In the genomic region with DNA sequence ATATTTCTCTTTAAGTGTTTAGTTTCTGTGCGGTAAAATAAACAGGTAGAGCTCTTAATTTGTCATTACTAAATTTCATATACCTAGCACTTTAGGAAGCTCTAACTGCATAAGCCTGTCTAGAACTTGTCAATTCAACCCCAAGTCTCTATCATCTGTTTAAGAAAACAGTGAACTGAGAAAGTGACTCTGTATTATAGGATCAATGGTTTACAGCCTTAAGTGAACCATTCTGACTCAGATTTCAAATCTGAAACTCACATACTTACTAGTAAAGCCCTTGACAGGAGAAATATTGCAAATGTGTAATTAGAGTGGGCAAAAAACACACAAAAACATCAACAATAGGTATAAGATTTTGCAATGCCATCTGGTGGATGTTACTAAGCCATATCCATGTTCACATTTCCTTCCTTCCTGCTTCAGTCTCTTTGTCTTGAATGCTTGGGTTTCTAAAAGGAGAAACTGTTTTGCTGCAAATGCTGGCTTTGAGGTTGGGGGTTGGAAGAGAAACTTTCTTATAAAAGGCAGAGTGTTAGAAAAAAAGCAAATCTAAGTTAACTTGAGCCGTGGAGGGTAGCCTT, we compare ENCODE assay signal across 19 cellular contexts.
DNase-seq lines count a peak whose midpoint lies in the region; ATAC-seq and TF ChIP-seq lines count a peak whose summit lies in the region.
"Had no signal": no experiment of that assay in that cellular context is flagged by ENCODE, and none has a peak within 500 bp of the region (broad histone marks: within the 10 kb centered on the region; RNA-seq: fewer than 3 reads in every experiment).

No MANE protein-coding gene starts in this region.

- H3K4me2 ChIP-seq in PC-3 (ENCODE audit: low read length), result no peak overlapping the region
- H3K4me2 ChIP-seq: PC-9 had no signal

- H3K9me3 Mint-ChIP-seq in activated naive CD4-positive, alpha-beta T cell treated with anti-CD3 and anti-CD28 coated beads for 36 hours, result no peaks in the 10 kb centered on the region
- H3K9me3 Mint-ChIP-seq in Calu3 (ENCODE audit: low read depth, unreplicated experiment), result no peaks in the 10 kb centered on the region
- H3K9me3 Mint-ChIP-seq: activated naive CD8-positive, alpha-beta T cell treated with anti-CD3 and anti-CD28 coated beads, Interleukin-2, amount 10 ng/mL, durations not matched to agents 7 days and 5 days; HFFc6 had no signal

- H2AFZ ChIP-seq in PC-3 (ENCODE audit: low read length), result no peak overlapping the region
- H2AFZ ChIP-seq: PC-9 had no signal

- H3K9me2 ChIP-seq in PC-3 (replicated peaks; ENCODE audit: low read length), result no peaks in the 10 kb centered on the region

- H3K36me3 ChIP-seq in PC-3 (ENCODE audit: low read depth, low read length) (no peaks in the 10 kb centered on the region), upper lobe of right lung (peaks cover 59% of the 10 kb centered on the region)
- H3K36me3 ChIP-seq: brain microvascular endothelial cell, right atrium auricular region, SJSA1 had no signal

- H3K27ac ChIP-seq in PC-3 (ENCODE audit: low read length) (no peak overlapping the region), upper lobe of right lung (no peak overlapping the region)
- H3K27ac ChIP-seq: brain microvascular endothelial cell, heart left ventricle, PC-9, right atrium auricular region, SJSA1 had no signal

- H4K20me1 ChIP-seq in PC-3 (ENCODE audit: low read length), result no peaks in the 10 kb centered on the region

- intact Hi-C loops in activated naive CD4-positive, alpha-beta T cell treated with anti-CD3 and anti-CD28 coated beads for 36 hours (cut with micrococcal nuclease), result no loop called here
- intact Hi-C loops in PC-3 (cut with micrococcal nuclease) (no loop called here), upper lobe of right lung (cut with DNase I) (no loop called here), Calu3 (cut with micrococcal nuclease; ENCODE audit: unreplicated experiment) (no loop called here)

- H3K9ac ChIP-seq in PC-3 (ENCODE audit: low read length), result no peak overlapping the region

- TF ChIP-seq CTCF in PC-3 (conservative IDR thresholded peaks at IDR 0.05; ENCODE audit: low read depth, low read length) (peak; percentile 47), epithelial cell of esophagus (IDR thresholded peaks at IDR 0.05; ENCODE audit: insufficient read depth, low read depth, low read length, missing control alignments) (peak; percentile 19), upper lobe of right lung (IDR thresholded peaks at IDR 0.05) (peak; percentile 11), Calu3 (IDR thresholded peaks at IDR 0.05; ENCODE audit: unreplicated experiment) (no peak)

- H3K9me3 ChIP-seq in PC-3 (ENCODE audit: low read length) (no peaks in the 10 kb centered on the region), upper lobe of right lung (no peaks in the 10 kb centered on the region)
- H3K9me3 ChIP-seq: heart left ventricle, right atrium auricular region, SJSA1 had no signal

- POLR2A ChIA-PET in PC-3 (lab: Charles Lee; ENCODE audit: unreplicated experiment), result no interaction called here

- no peaks in the 10 kb centered on the region for H3K4me1 Mint-ChIP-seq in activated naive CD4-positive, alpha-beta T cell treated with anti-CD3 and anti-CD28 coated beads for 36 hours (ENCODE audit: low read depth)
- no peaks in the 10 kb centered on the region for H3K4me1 Mint-ChIP-seq in Calu3 (ENCODE audit: low read depth, unreplicated experiment)
- H3K4me1 Mint-ChIP-seq: activated naive CD8-positive, alpha-beta T cell treated with anti-CD3 and anti-CD28 coated beads, Interleukin-2, amount 10 ng/mL, durations not matched to agents 7 days and 5 days had no signal

- H3K27me3 ChIP-seq in PC-3 (ENCODE audit: low read length), result no peaks in the 10 kb centered on the region
- H3K27me3 ChIP-seq in upper lobe of right lung, result no peaks in the 10 kb centered on the region
- H3K27me3 ChIP-seq: brain microvascular endothelial cell, heart left ventricle, right atrium auricular region, SJSA1 had no signal

- no peaks in the 10 kb centered on the region for H3K27me3 Mint-ChIP-seq in activated naive CD4-positive, alpha-beta T cell treated with anti-CD3 and anti-CD28 coated beads for 36 hours (ENCODE audit: low read depth)
- no peaks in the 10 kb centered on the region for H3K27me3 Mint-ChIP-seq in Calu3 (ENCODE audit: unreplicated experiment)
- H3K27me3 Mint-ChIP-seq: activated naive CD8-positive, alpha-beta T cell treated with anti-CD3 and anti-CD28 coated beads, Interleukin-2, amount 10 ng/mL, durations not matched to agents 7 days and 5 days had no signal

- DNase-seq in activated naive CD4-positive, alpha-beta T cell treated with anti-CD3 and anti-CD28 coated beads for 36 hours, result no peak
- DNase-seq in activated naive CD4-positive, alpha-beta T cell treated with anti-CD3 and anti-CD28 coated beads, Interleukin-2, amount 50 U/mL, for 16 hours, result no peak
- peak; percentile 14 for DNase-seq in PC-3
- DNase-seq in epithelial cell of esophagus (ENCODE audit: low read depth), result peak; percentile 13
- DNase-seq in upper lobe of right lung, result no peak
- no peak for DNase-seq in Calu3
- DNase-seq in NCI-H226, result no peak
- DNase-seq in 8988T, result no peak
- DNase-seq: activated CD4-positive, alpha-beta T cell treated with anti-CD3 and anti-CD28 coated beads, Interleukin-2, amount 50 U/mL, for 1 hour; activated naive CD8-positive, alpha-beta T cell treated with anti-CD3 and anti-CD28 coated beads, Interleukin-2, amount 10 ng/mL, durations not matched to agents 7 days and 5 days; brain microvascular endothelial cell; heart left ventricle; HFFc6; mesenchymal stem cell; NCI-H187; NCI-H524 treated with DMSO at 0.1 percent for 48 hours; PC-9 had no signal

- no peak overlapping the region for H3K4me3 Mint-ChIP-seq in activated naive CD4-positive, alpha-beta T cell treated with anti-CD3 and anti-CD28 coated beads for 36 hours
- no peak overlapping the region for H3K4me3 Mint-ChIP-seq in Calu3 (ENCODE audit: low read depth, unreplicated experiment)
- H3K4me3 Mint-ChIP-seq: activated naive CD8-positive, alpha-beta T cell treated with anti-CD3 and anti-CD28 coated beads, Interleukin-2, amount 10 ng/mL, durations not matched to agents 7 days and 5 days; HFFc6 had no signal

- H3K4me3 ChIP-seq in PC-3 (ENCODE audit: low read length) (no peak overlapping the region), epithelial cell of esophagus (ENCODE audit: low read length) (no peak overlapping the region), upper lobe of right lung (no peak overlapping the region)
- H3K4me3 ChIP-seq: heart left ventricle, PC-9, right atrium auricular region, SJSA1 had no signal

- peak; percentile 35; the same call in 1 of the 2 replicates for ATAC-seq in PC-3
- no peak for ATAC-seq in upper lobe of right lung
- ATAC-seq: heart left ventricle had no signal

- no peaks in the 10 kb centered on the region for H3F3A ChIP-seq in PC-3 (ENCODE audit: low read length, unreplicated experiment)

- CTCF ChIA-PET in activated naive CD4-positive, alpha-beta T cell treated with anti-CD3 and anti-CD28 coated beads for 36 hours (lab: Charles Lee), result interaction anchor here (1.0 kb wide), 1 partner anchor 102 kb away, joined by 3 read pairs; a partner anchor contains a TSS
- CTCF ChIA-PET in PC-3 (lab: Charles Lee) (no interaction called here), Calu3 (lab: Charles Lee) (no interaction called here)

- peaks cover 25% of the 10 kb centered on the region for H3K36me3 Mint-ChIP-seq in activated naive CD4-positive, alpha-beta T cell treated with anti-CD3 and anti-CD28 coated beads for 36 hours (ENCODE audit: low read depth)
- H3K36me3 Mint-ChIP-seq in Calu3 (ENCODE audit: insufficient read depth, unreplicated experiment), result no peaks in the 10 kb centered on the region

- BruUV-seq in PC-3 (replicated peaks; lab: Mats Ljungman, UMichigan) (no TSS peak), Calu3 (replicated peaks; lab: Mats Ljungman, UMichigan) (no TSS peak)

- peak overlapping the region; percentile 11 for H3K27ac Mint-ChIP-seq in activated naive CD4-positive, alpha-beta T cell treated with anti-CD3 and anti-CD28 coated beads for 36 hours
- no peak overlapping the region for H3K27ac Mint-ChIP-seq in Calu3 (ENCODE audit: unreplicated experiment)
- H3K27ac Mint-ChIP-seq: activated naive CD8-positive, alpha-beta T cell treated with anti-CD3 and anti-CD28 coated beads, Interleukin-2, amount 10 ng/mL, durations not matched to agents 7 days and 5 days; HFFc6 had no signal

- no peaks in the 10 kb centered on the region for H3K79me2 ChIP-seq in PC-3 (ENCODE audit: low read length)

- H3K4me1 ChIP-seq in PC-3 (ENCODE audit: insufficient read depth, low read length) (no peaks in the 10 kb centered on the region), upper lobe of right lung (no peaks in the 10 kb centered on the region)
- H3K4me1 ChIP-seq: heart left ventricle, right atrium auricular region, SJSA1 had no signal

Comparison
In these comparisons a context has a peak if more than half of its experiments do, and no peak if none do; other contexts are left out.
1. DNase-seq: peak in PC-3 (single experiment) and epithelial cell of esophagus (single experiment); none in activated naive CD4-positive, alpha-beta T cell treated with anti-CD3 and anti-CD28 coated beads for 36 hours (single experiment), activated naive CD4-positive, alpha-beta T cell treated with anti-CD3 and anti-CD28 coated beads, Interleukin-2, amount 50 U/mL, for 16 hours (single experiment), upper lobe of right lung (single experiment), Calu3 (single experiment), NCI-H226 (single experiment) and 8988T (single experiment).